ENCODE assay signal across 1 cellular context in the genomic region with DNA sequence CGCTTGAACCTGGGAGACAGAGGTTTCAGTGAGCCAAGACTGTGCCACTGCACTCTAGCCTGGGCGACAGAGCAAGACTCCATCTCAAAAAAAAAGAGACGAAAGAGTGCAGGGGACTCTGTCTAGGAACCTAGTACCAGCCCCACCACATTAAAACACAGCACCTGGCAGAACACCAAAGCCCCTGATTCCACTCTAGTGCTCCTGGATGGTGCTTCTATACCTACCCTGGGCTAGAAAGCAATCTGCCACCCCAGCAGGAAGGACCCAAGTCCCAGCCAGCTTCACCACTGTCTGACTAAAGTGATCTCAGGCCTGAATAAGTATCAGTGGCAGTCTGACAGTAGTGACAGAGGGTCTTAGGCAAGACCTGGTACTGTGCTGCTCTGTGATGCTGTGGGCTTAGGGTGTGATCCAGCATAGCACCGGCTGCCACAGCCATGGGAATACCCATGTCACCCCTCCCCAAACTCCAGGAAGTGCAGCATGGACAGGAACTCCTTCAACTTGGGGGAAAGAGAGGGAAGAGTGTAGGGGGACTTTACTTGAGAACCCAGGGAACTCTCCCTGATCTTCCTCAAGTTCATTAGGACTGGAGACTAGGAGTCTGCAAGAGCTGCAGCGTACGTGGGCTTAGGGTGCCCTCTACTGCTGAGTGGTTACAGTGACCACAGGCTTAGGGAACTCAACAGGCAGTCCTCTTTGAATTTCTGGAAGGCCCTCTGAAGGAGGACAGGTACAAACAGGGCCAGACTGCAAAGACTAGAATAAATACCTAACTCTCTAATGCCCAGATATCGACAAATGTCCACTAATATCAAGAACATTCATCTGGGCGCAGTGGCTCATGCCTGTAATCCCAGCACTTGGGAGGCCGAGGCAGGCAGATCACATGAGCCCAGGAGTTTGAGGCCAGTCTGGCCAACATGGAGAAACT.
TF ChIP-seq lines count a peak whose summit lies in the region.

No MANE protein-coding gene starts in this region.

TF ChIP-seq in HepG2, 621 proteins besides CTCF, POLR2A, EP300 and RAD21 (continued from another document and continues in another):
- no peak for TF ChIP-seq SOX13 (IDR thresholded peaks at IDR 0.05)
- TF ChIP-seq SOX13 (CRISPR knock-in tag; conservative IDR thresholded peaks at IDR 0.05 in 1 of 2, IDR thresholded peaks at IDR 0.05 in 1 of 2): 0 out of 4 replicates have a peak, but pooled peaks of 1 of the 2 experiments have one; percentile 13
- TF ChIP-seq ZNF331 (CRISPR knock-in tag; IDR thresholded peaks at IDR 0.05): no peak
- 0 out of 2 replicates have a peak, but pooled peaks have one; percentile 25 for TF ChIP-seq SRF (IDR thresholded peaks at IDR 0.05; ENCODE audit: low read depth, low read length)
- TF ChIP-seq SOX5 (CRISPR knock-in tag; IDR thresholded peaks at IDR 0.05; ENCODE audit: borderline replicate concordance): peak; percentile 22; the same call in 1 of the 2 replicates
- 0 out of 2 replicates have a peak, but pooled peaks have one; percentile 35 for TF ChIP-seq ZNF547 (CRISPR knock-in tag; IDR thresholded peaks at IDR 0.05)
- 0 out of 2 replicates have a peak, but pooled peaks have one; percentile 63 for TF ChIP-seq SIN3B (IDR thresholded peaks at IDR 0.05; ENCODE audit: low read length)
- TF ChIP-seq FOXA3 (CRISPR knock-in tag; IDR thresholded peaks at IDR 0.05): 0 out of 2 replicates have a peak, but pooled peaks have one; percentile 19
- TF ChIP-seq KIAA2018 (CRISPR knock-in tag; IDR thresholded peaks at IDR 0.05; ENCODE audit: borderline replicate concordance): no peak
- peak; percentile 100 for TF ChIP-seq SMC3 (IDR thresholded peaks at IDR 0.05; ENCODE audit: low read length)
- 0 out of 2 replicates have a peak, but pooled peaks have one; percentile 22 for TF ChIP-seq PITX1 (CRISPR knock-in tag; IDR thresholded peaks at IDR 0.05)
- TF ChIP-seq PPARG (CRISPR knock-in tag; conservative IDR thresholded peaks at IDR 0.05): peak; percentile 39; the same call in 1 of the 2 replicates
- TF ChIP-seq, protein P1, sequence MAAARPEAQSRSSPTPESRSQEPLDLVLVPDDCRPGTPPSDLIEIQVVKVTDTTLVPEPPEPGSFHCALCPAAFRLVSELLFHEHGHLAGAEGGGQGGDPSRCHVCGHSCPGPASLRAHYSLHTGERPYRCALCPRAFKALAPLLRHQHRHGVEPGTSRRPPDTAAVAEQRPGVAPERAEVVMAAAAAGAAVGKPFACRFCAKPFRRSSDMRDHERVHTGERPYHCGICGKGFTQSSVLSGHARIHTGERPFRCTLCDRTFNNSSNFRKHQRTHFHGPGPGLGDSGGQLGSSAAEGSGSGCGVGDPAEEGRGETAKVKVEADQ (CRISPR knock-in tag; IDR thresholded peaks at IDR 0.05; ENCODE audit: borderline replicate concordance): peak; percentile 64; the same call in 1 of the 2 replicates
- peak; percentile 67 for TF ChIP-seq KDM2A (CRISPR knock-in tag; IDR thresholded peaks at IDR 0.05; ENCODE audit: borderline replicate concordance, low read depth)
- TF ChIP-seq ZNF335 (CRISPR knock-in tag; IDR thresholded peaks at IDR 0.05): 0 out of 2 replicates have a peak, but pooled peaks have one; percentile 46
- 0 out of 2 replicates have a peak, but pooled peaks have one; percentile 54 for TF ChIP-seq ERF (CRISPR knock-in tag; IDR thresholded peaks at IDR 0.05)
- TF ChIP-seq U2AF2 (IDR thresholded peaks at IDR 0.05; ENCODE audit: low read depth, low read length): no peak
- TF ChIP-seq, protein P2, sequence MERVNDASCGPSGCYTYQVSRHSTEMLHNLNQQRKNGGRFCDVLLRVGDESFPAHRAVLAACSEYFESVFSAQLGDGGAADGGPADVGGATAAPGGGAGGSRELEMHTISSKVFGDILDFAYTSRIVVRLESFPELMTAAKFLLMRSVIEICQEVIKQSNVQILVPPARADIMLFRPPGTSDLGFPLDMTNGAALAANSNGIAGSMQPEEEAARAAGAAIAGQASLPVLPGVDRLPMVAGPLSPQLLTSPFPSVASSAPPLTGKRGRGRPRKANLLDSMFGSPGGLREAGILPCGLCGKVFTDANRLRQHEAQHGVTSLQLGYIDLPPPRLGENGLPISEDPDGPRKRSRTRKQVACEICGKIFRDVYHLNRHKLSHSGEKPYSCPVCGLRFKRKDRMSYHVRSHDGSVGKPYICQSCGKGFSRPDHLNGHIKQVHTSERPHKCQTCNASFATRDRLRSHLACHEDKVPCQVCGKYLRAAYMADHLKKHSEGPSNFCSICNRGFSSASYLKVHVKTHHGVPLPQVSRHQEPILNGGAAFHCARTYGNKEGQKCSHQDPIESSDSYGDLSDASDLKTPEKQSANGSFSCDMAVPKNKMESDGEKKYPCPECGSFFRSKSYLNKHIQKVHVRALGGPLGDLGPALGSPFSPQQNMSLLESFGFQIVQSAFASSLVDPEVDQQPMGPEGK (CRISPR knock-in tag; IDR thresholded peaks at IDR 0.05): 0 out of 2 replicates have a peak, but pooled peaks have one; percentile 18
- no peak for TF ChIP-seq ZNF256 (CRISPR knock-in tag; conservative IDR thresholded peaks at IDR 0.05)
- peak; percentile 45; the same call in 1 of the 2 replicates for TF ChIP-seq RELA (CRISPR knock-in tag; IDR thresholded peaks at IDR 0.05)
- TF ChIP-seq MIXL1 (CRISPR knock-in tag; IDR thresholded peaks at IDR 0.05): peak; percentile 64; the same call in 1 of the 2 replicates
- no peak for TF ChIP-seq SMAD1 (CRISPR knock-in tag; IDR thresholded peaks at IDR 0.05; ENCODE audit: borderline replicate concordance, low read depth)
- TF ChIP-seq ZNF230 (CRISPR knock-in tag; IDR thresholded peaks at IDR 0.05): 0 out of 2 replicates have a peak, but pooled peaks have one; percentile 16
- TF ChIP-seq, protein P3, sequence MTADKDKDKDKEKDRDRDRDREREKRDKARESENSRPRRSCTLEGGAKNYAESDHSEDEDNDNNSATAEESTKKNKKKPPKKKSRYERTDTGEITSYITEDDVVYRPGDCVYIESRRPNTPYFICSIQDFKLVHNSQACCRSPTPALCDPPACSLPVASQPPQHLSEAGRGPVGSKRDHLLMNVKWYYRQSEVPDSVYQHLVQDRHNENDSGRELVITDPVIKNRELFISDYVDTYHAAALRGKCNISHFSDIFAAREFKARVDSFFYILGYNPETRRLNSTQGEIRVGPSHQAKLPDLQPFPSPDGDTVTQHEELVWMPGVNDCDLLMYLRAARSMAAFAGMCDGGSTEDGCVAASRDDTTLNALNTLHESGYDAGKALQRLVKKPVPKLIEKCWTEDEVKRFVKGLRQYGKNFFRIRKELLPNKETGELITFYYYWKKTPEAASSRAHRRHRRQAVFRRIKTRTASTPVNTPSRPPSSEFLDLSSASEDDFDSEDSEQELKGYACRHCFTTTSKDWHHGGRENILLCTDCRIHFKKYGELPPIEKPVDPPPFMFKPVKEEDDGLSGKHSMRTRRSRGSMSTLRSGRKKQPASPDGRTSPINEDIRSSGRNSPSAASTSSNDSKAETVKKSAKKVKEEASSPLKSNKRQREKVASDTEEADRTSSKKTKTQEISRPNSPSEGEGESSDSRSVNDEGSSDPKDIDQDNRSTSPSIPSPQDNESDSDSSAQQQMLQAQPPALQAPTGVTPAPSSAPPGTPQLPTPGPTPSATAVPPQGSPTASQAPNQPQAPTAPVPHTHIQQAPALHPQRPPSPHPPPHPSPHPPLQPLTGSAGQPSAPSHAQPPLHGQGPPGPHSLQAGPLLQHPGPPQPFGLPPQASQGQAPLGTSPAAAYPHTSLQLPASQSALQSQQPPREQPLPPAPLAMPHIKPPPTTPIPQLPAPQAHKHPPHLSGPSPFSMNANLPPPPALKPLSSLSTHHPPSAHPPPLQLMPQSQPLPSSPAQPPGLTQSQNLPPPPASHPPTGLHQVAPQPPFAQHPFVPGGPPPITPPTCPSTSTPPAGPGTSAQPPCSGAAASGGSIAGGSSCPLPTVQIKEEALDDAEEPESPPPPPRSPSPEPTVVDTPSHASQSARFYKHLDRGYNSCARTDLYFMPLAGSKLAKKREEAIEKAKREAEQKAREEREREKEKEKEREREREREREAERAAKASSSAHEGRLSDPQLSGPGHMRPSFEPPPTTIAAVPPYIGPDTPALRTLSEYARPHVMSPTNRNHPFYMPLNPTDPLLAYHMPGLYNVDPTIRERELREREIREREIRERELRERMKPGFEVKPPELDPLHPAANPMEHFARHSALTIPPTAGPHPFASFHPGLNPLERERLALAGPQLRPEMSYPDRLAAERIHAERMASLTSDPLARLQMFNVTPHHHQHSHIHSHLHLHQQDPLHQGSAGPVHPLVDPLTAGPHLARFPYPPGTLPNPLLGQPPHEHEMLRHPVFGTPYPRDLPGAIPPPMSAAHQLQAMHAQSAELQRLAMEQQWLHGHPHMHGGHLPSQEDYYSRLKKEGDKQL (CRISPR knock-in tag; IDR thresholded peaks at IDR 0.05; ENCODE audit: low read depth): no peak
- peak; percentile 66; the same call in 1 of the 2 replicates for TF ChIP-seq ZNF205 (CRISPR knock-in tag; IDR thresholded peaks at IDR 0.05)
- no peak for TF ChIP-seq ATM (IDR thresholded peaks at IDR 0.05; ENCODE audit: borderline replicate concordance)
- peak; percentile 38 for TF ChIP-seq XRCC5 (optimal IDR thresholded peaks at IDR 0.05; ENCODE audit: low read length)
- TF ChIP-seq FOSL2 (CRISPR knock-in tag; IDR thresholded peaks at IDR 0.05): peak; percentile 26; the same call in 1 of the 2 replicates
- TF ChIP-seq BHLHE40 (IDR thresholded peaks at IDR 0.05; ENCODE audit: low read length): peak; percentile 49; the same call in 1 of the 2 replicates
- TF ChIP-seq TEAD3 (CRISPR knock-in tag; optimal IDR thresholded peaks at IDR 0.05; ENCODE audit: borderline replicate concordance): peak; percentile 17
- TF ChIP-seq ZNF782 (CRISPR knock-in tag; IDR thresholded peaks at IDR 0.05; ENCODE audit: borderline replicate concordance): no peak
- TF ChIP-seq ZNF44 (CRISPR knock-in tag; IDR thresholded peaks at IDR 0.05): 0 out of 2 replicates have a peak, but pooled peaks have one; percentile 42
- no peak for TF ChIP-seq NFYB (CRISPR knock-in tag; IDR thresholded peaks at IDR 0.05)
- no peak for TF ChIP-seq CREM (IDR thresholded peaks at IDR 0.05)
- no peak for TF ChIP-seq CREM (CRISPR knock-in tag; IDR thresholded peaks at IDR 0.05)
- no peak for TF ChIP-seq ZNF776 (CRISPR knock-in tag; IDR thresholded peaks at IDR 0.05)
- peak; percentile 27; the same call in 1 of the 2 replicates for TF ChIP-seq ELF1 (CRISPR knock-in tag; IDR thresholded peaks at IDR 0.05)
- TF ChIP-seq TARDBP (CRISPR knock-in tag; IDR thresholded peaks at IDR 0.05): 0 out of 2 replicates have a peak, but pooled peaks have one; percentile 62
- peak; percentile 78; the same call in 1 of the 2 replicates for TF ChIP-seq CBFB (CRISPR knock-in tag; IDR thresholded peaks at IDR 0.05)
- TF ChIP-seq TGIF2 (CRISPR knock-in tag; IDR thresholded peaks at IDR 0.05): no peak
- TF ChIP-seq ELF3 (CRISPR knock-in tag; IDR thresholded peaks at IDR 0.05): 0 out of 2 replicates have a peak, but pooled peaks have one; percentile 51
- TF ChIP-seq ZNF354B (CRISPR knock-in tag; IDR thresholded peaks at IDR 0.05): peak; percentile 85; the same call in 1 of the 2 replicates
